Comparison of ENCODE assay signal across 26 cellular contexts in genomic region chr1:208821939-208822338, GRCh38.
"Had no signal": no experiment of that assay in that cellular context is flagged by ENCODE, and none has a peak within 500 bp of the region (broad histone marks: within the 10 kb centered on the region; RNA-seq: fewer than 3 reads in every experiment).

No MANE protein-coding gene starts in this region.

- H3K27me3 ChIP-seq: right atrium auricular region, stomach, thyroid gland, vagina had no signal

- H3K4me1 ChIP-seq: lower lobe of right lung, prostate gland, right atrium auricular region, stomach, thyroid gland, vagina had no signal

- H3K27ac Mint-ChIP-seq: immature natural killer cell; naive thymus-derived CD8-positive, alpha-beta T cell; nephron progenitor cell; stimulated activated effector memory CD8-positive, alpha-beta T cell treated with anti-CD3 and anti-CD28 coated beads, Interleukin-12 subunit alpha, Interleukin-12 subunit beta, amount 100 ng/mL, for 72 hours had no signal

- H3K4me2 ChIP-seq: smooth muscle cell had no signal

- FAIRE-seq: frontal cortex had no signal

- H3K27ac ChIP-seq: dorsolateral prefrontal cortex, lower lobe of right lung, prostate gland, right atrium auricular region, stomach, thyroid gland, vagina had no signal

- ATAC-seq: left colon; left ventricle myocardium superior; lower lobe of right lung; naive thymus-derived CD8-positive, alpha-beta T cell; sciatic nerve; stimulated activated effector memory CD8-positive, alpha-beta T cell treated with anti-CD3 and anti-CD28 coated beads, Interleukin-12 subunit alpha, Interleukin-12 subunit beta, amount 100 ng/mL, for 72 hours had no signal

- H3K4me3 ChIP-seq: dorsolateral prefrontal cortex, lower lobe of right lung, prostate gland, right atrium auricular region, smooth muscle cell, stomach, thyroid gland, vagina had no signal

- DNase-seq: dorsolateral prefrontal cortex; effector CD4-positive, alpha-beta T cell; hypothalamus; immature natural killer cell; islet precursor cell; kidney glomerular epithelial cell; left colon; left ventricle myocardium superior; lower lobe of right lung; naive thymus-derived CD8-positive, alpha-beta T cell; nephron progenitor cell; nucleus accumbens; stimulated activated CD4-positive, alpha-beta T cell treated with anti-CD3 and anti-CD28 coated beads, Interleukin-12 subunit alpha, Interleukin-12 subunit beta, amount 100 ng/mL, for 4 hours; stimulated activated CD4-positive, alpha-beta T cell treated with anti-CD3 and anti-CD28 coated beads, Interleukin-1b, Interleukin-23, amount 100 ng/mL, for 48 hours; stimulated activated CD4-positive, alpha-beta T cell treated with anti-CD3 and anti-CD28 coated beads, Interleukin-4, amount 100 ng/mL, for 24 hours; stimulated activated naive CD4-positive, alpha-beta T cell treated with Interleukin-2 at 50 U/mL for 16 hours; stomach; thyroid gland; trophoblast cell had no signal

- H3K9me3 Mint-ChIP-seq: naive thymus-derived CD8-positive, alpha-beta T cell; nephron progenitor cell had no signal

- H3K4me1 Mint-ChIP-seq: immature natural killer cell; naive thymus-derived CD8-positive, alpha-beta T cell; stimulated activated effector memory CD8-positive, alpha-beta T cell treated with anti-CD3 and anti-CD28 coated beads, Interleukin-12 subunit alpha, Interleukin-12 subunit beta, amount 100 ng/mL, for 72 hours had no signal

- H3K36me3 ChIP-seq: lower lobe of right lung, prostate gland, right atrium auricular region, stomach, thyroid gland, vagina had no signal

- H3K36me3 Mint-ChIP-seq: immature natural killer cell; naive thymus-derived CD8-positive, alpha-beta T cell; stimulated activated effector memory CD8-positive, alpha-beta T cell treated with anti-CD3 and anti-CD28 coated beads, Interleukin-12 subunit alpha, Interleukin-12 subunit beta, amount 100 ng/mL, for 72 hours had no signal

- H3K4me3 Mint-ChIP-seq: immature natural killer cell; naive thymus-derived CD8-positive, alpha-beta T cell; nephron progenitor cell; stimulated activated effector memory CD8-positive, alpha-beta T cell treated with anti-CD3 and anti-CD28 coated beads, Interleukin-12 subunit alpha, Interleukin-12 subunit beta, amount 100 ng/mL, for 72 hours had no signal
